ENCODE assay signal across 6 cellular contexts in genomic region chr12:57517718-57518117, GRCh38. TPM values are rescaled to one million over a fixed set of nuclear protein-coding genes. Genes with fewer than 3 reads are reported as not detected.
DNase-seq lines count a peak whose midpoint lies in the region; ATAC-seq, FAIRE-seq and TF ChIP-seq lines count a peak whose summit lies in the region.
"Not testable (repeated sequence)": the region's sequence is repeated elsewhere in the genome, so short reads cannot be mapped to it uniquely, and the experiment has no call there.

No MANE protein-coding gene starts in this region.

- H3K36me3 Mint-ChIP-seq in HFFc6 (ENCODE audit: low read depth), result peaks cover 63% of the 10 kb centered on the region
- peaks cover 61% of the 10 kb centered on the region for H3K36me3 Mint-ChIP-seq in activated CD8-positive, alpha-beta memory T cell treated with anti-CD3 and anti-CD28 coated beads, Interleukin-2, amount 10 ng/mL, durations not matched to agents 7 days and 5 days

- H3K9me3 Mint-ChIP-seq in HFFc6; activated CD8-positive, alpha-beta memory T cell treated with anti-CD3 and anti-CD28 coated beads, Interleukin-2, amount 10 ng/mL, durations not matched to agents 7 days and 5 days (ENCODE audit: low read depth): not testable (repeated sequence)

- not testable (repeated sequence) for ATAC-seq in activated CD8-positive, alpha-beta memory T cell treated with anti-CD3 and anti-CD28 coated beads, Interleukin-2, amount 10 ng/mL, durations not matched to agents 7 days and 5 days

- intact Hi-C loops in kidney (cut with DNase I); sigmoid colon (cut with DNase I): not testable (repeated sequence)

- peak overlapping the region; percentile 99 for H3K27ac Mint-ChIP-seq in HFFc6
- peak overlapping the region; percentile 62 for H3K27ac Mint-ChIP-seq in activated CD8-positive, alpha-beta memory T cell treated with anti-CD3 and anti-CD28 coated beads, Interleukin-2, amount 10 ng/mL, durations not matched to agents 7 days and 5 days

- H3K4me1 Mint-ChIP-seq in HFFc6 (ENCODE audit: low read depth), result peaks cover 51% of the 10 kb centered on the region
- peaks cover 37% of the 10 kb centered on the region for H3K4me1 Mint-ChIP-seq in activated CD8-positive, alpha-beta memory T cell treated with anti-CD3 and anti-CD28 coated beads, Interleukin-2, amount 10 ng/mL, durations not matched to agents 7 days and 5 days

- WGBS in sigmoid colon, 2 donors, result 90 to 93% methylated on average over 10 of the region's 10 CpGs

- not testable (repeated sequence) for TF ChIP-seq CTCF in 22Rv1 (IDR thresholded peaks at IDR 0.05); HFFc6 (IDR thresholded peaks at IDR 0.05); choroid plexus epithelial cell (conservative IDR thresholded peaks at IDR 0.05; ENCODE audit: low read depth, low read length); kidney (IDR thresholded peaks at IDR 0.05; ENCODE audit: borderline replicate concordance, extremely low read depth, insufficient read depth); sigmoid colon (IDR thresholded peaks at IDR 0.05)

- FAIRE-seq in kidney (lab: Jason Lieb, UNC), result not testable (repeated sequence)

- H3K4me3 Mint-ChIP-seq in HFFc6, result peak overlapping the region; percentile 89
- not testable (repeated sequence) for H3K4me3 Mint-ChIP-seq in activated CD8-positive, alpha-beta memory T cell treated with anti-CD3 and anti-CD28 coated beads, Interleukin-2, amount 10 ng/mL, durations not matched to agents 7 days and 5 days

- not testable (repeated sequence) for TF ChIP-seq EP300 in sigmoid colon (IDR thresholded peaks at IDR 0.05)

- H3K4me1 ChIP-seq in kidney (ENCODE audit: control insufficient read depth in 1 of 2, insufficient read depth in 1 of 2, low read depth in 1 of 2, low read length in 2 of 2) (peaks cover 20 to 24% of the 10 kb centered on the region in 2 donors), sigmoid colon (peaks cover 0 to 46% (median 44%) of the 10 kb centered on the region in 4 donors)

- H3K27me3 ChIP-seq in sigmoid colon, result not testable (repeated sequence)

- peaks cover 16% of the 10 kb centered on the region for H3K27me3 Mint-ChIP-seq in HFFc6 (ENCODE audit: insufficient read depth)
- not testable (repeated sequence) for H3K27me3 Mint-ChIP-seq in activated CD8-positive, alpha-beta memory T cell treated with anti-CD3 and anti-CD28 coated beads, Interleukin-2, amount 10 ng/mL, durations not matched to agents 7 days and 5 days

- H3K36me3 ChIP-seq in kidney (ENCODE audit: control insufficient read depth in 1 of 2, insufficient read depth in 2 of 2, low read length in 2 of 2), result peaks cover 35 to 43% of the 10 kb centered on the region in 2 donors
- peaks cover 31 to 49% (median 39%) of the 10 kb centered on the region in 4 donors for H3K36me3 ChIP-seq in sigmoid colon

- TF ChIP-seq POLR2A in sigmoid colon (IDR thresholded peaks at IDR 0.05), result not testable (repeated sequence)

- H3K9me3 ChIP-seq in kidney (ENCODE audit: control insufficient read depth in 1 of 2, low read length in 2 of 2); sigmoid colon: not testable (repeated sequence)

- not testable (repeated sequence) for DNase-seq in HFFc6; activated CD8-positive, alpha-beta memory T cell treated with anti-CD3 and anti-CD28 coated beads, Interleukin-2, amount 10 ng/mL, durations not matched to agents 7 days and 5 days; choroid plexus epithelial cell (ENCODE audit: low read depth); kidney; sigmoid colon

- H3K27ac ChIP-seq in 22Rv1, result peak overlapping the region; percentile 100
- H3K27ac ChIP-seq in kidney (ENCODE audit: low read depth in 2 of 2, low read length in 2 of 2), result peak overlapping the region; percentile 73 to 99
- H3K27ac ChIP-seq in sigmoid colon, result peak overlapping the region; percentile 95 to 100 (median 98)

- H3K9ac ChIP-seq in kidney (ENCODE audit: low read length in 2 of 2), result peak overlapping the region; percentile 72 to 95

- CTCF ChIA-PET in activated CD8-positive, alpha-beta memory T cell treated with anti-CD3 and anti-CD28 coated beads, Interleukin-2, amount 10 ng/mL, durations not matched to agents 7 days and 5 days (lab: Charles Lee), result interaction anchor here (1.1 to 1.9 kb wide), 2 partner anchors 16 to 62 kb away, joined by 3 to 6 read pairs; no protein-coding TSS in a partner anchor

- H3K4me3 ChIP-seq in choroid plexus epithelial cell (ENCODE audit: low read depth, low read length) (peak overlapping the region; percentile 92), kidney (ENCODE audit: low read length in 2 of 2) (peak overlapping the region; percentile 91 to 99), sigmoid colon (peak overlapping the region in 2 of 4 donors; percentile 85 to 93)

RNA-seq across cellular contexts. Expression of gene DDIT3, which starts 2.6 kb away (rescaled TPM):
- total RNA-seq in HFFc6 (2021; fragmentation: NEBNext Ultra II Directional; extraction: Animal tissue kit (Norgen Biotek cat#: 25700)), result 10 to 100 TPM in 4 of 6 experiments, 1 to 10 TPM in 2; 9.4 to 10.8 (median 10.2) TPM
- total RNA-seq in activated CD8-positive, alpha-beta memory T cell treated with anti-CD3 and anti-CD28 coated beads, Interleukin-2, amount 10 ng/mL, durations not matched to agents 7 days and 5 days, result 10 to 100 TPM; 15.3 to 15.9 TPM
- total RNA-seq in kidney (34.1 TPM), sigmoid colon (10 to 100 TPM; 30.7 to 48.5 (median 40.7) TPM)
- polyA plus RNA-seq in kidney (ENCODE audit: insufficient read depth, low read depth, low replicate concordance) (83.1 TPM), sigmoid colon (10 to 100 TPM; 42.3 to 52.9 (median 46.7) TPM)

RNA-seq across cellular contexts. Expression of gene MBD6, which starts 4.9 kb away (rescaled TPM):
- 10 to 100 TPM; 40.7 to 43.6 (median 42.1) TPM for total RNA-seq in HFFc6 (2021; fragmentation: NEBNext Ultra II Directional; extraction: Animal tissue kit (Norgen Biotek cat#: 25700))
- total RNA-seq in activated CD8-positive, alpha-beta memory T cell treated with anti-CD3 and anti-CD28 coated beads, Interleukin-2, amount 10 ng/mL, durations not matched to agents 7 days and 5 days, result 10 to 100 TPM; 80.9 to 85.4 TPM
- total RNA-seq in kidney (118 TPM), sigmoid colon (10 to 100 TPM; 13.5 to 23.5 (median 16.0) TPM)
- polyA plus RNA-seq in kidney (ENCODE audit: insufficient read depth, low read depth, low replicate concordance) (38.4 TPM), sigmoid colon (10 to 100 TPM; 16.2 to 52.8 (median 17.1) TPM)

RNA-seq across cellular contexts. Expression of gene DCTN2, which starts 29.3 kb away (rescaled TPM):
- total RNA-seq in HFFc6 (2021; fragmentation: NEBNext Ultra II Directional; extraction: Animal tissue kit (Norgen Biotek cat#: 25700)), result 100 to 1,000 TPM; 110 to 123 (median 116) TPM
- 10 to 100 TPM; 90.8 to 99.0 TPM for total RNA-seq in activated CD8-positive, alpha-beta memory T cell treated with anti-CD3 and anti-CD28 coated beads, Interleukin-2, amount 10 ng/mL, durations not matched to agents 7 days and 5 days
- total RNA-seq in kidney, result 110 TPM
- polyA plus RNA-seq in kidney (ENCODE audit: insufficient read depth, low read depth, low replicate concordance), result 133 TPM
- 100 to 1,000 TPM; 118 to 194 (median 141) TPM for total RNA-seq in sigmoid colon
- 100 to 1,000 TPM; 141 to 204 (median 172) TPM for polyA plus RNA-seq in sigmoid colon

RNA-seq across cellular contexts. Expression of gene MARS1, which starts 29.9 kb away (rescaled TPM):
- 100 to 1,000 TPM; 179 to 207 (median 193) TPM for total RNA-seq in HFFc6 (2021; fragmentation: NEBNext Ultra II Directional; extraction: Animal tissue kit (Norgen Biotek cat#: 25700))
- total RNA-seq in activated CD8-positive, alpha-beta memory T cell treated with anti-CD3 and anti-CD28 coated beads, Interleukin-2, amount 10 ng/mL, durations not matched to agents 7 days and 5 days, result 100 to 1,000 TPM; 283 to 384 TPM
- total RNA-seq in kidney (158 TPM), sigmoid colon (10 to 100 TPM; 46.6 to 56.3 (median 53.2) TPM)
- polyA plus RNA-seq in kidney (ENCODE audit: insufficient read depth, low read depth, low replicate concordance) (62.8 TPM), sigmoid colon (10 to 100 TPM; 22.9 to 86.2 (median 25.8) TPM)

RNA-seq across cellular contexts. Expression of gene KIF5A, which starts 32.1 kb away (rescaled TPM):
- total RNA-seq in HFFc6 (2021; fragmentation: NEBNext Ultra II Directional; extraction: Animal tissue kit (Norgen Biotek cat#: 25700)), result 1 to 10 TPM; 1.0 to 1.8 (median 1.2) TPM
- total RNA-seq in activated CD8-positive, alpha-beta memory T cell treated with anti-CD3 and anti-CD28 coated beads, Interleukin-2, amount 10 ng/mL, durations not matched to agents 7 days and 5 days, result 1 to 10 TPM; 1.9 to 2.1 TPM
- 1.3 TPM for total RNA-seq in kidney
- polyA plus RNA-seq in kidney (ENCODE audit: insufficient read depth, low read depth, low replicate concordance), result 0.69 TPM
- 1 to 10 TPM; 3.6 to 8.9 (median 6.9) TPM for total RNA-seq in sigmoid colon
- 1 to 10 TPM in 1 of 3 donors, under 1 TPM in 2; under 0.01 to 3.5 (median 0.46) TPM for polyA plus RNA-seq in sigmoid colon
